1 cellular context compared by ENCODE assay signal in genomic region chr2:11290211-11290610, GRCh38.
TF ChIP-seq lines count a peak whose summit lies in the region.

No MANE protein-coding gene starts in this region.

TF ChIP-seq in HepG2, 621 proteins besides CTCF, POLR2A, EP300 and RAD21:
- TF ChIP-seq DBP (CRISPR knock-in tag; IDR thresholded peaks at IDR 0.05; ENCODE audit: not compliant biosample characterization) (no peak), RELA (CRISPR knock-in tag; IDR thresholded peaks at IDR 0.05) (no peak), NONO (IDR thresholded peaks at IDR 0.05) (no peak), NONO (CRISPR knock-in tag; conservative IDR thresholded peaks at IDR 0.05) (no peak), ZNF121 (CRISPR knock-in tag; IDR thresholded peaks at IDR 0.05) (peak; percentile 96), SP4 (CRISPR knock-in tag; IDR thresholded peaks at IDR 0.05) (no peak), TMF1 (CRISPR knock-in tag; IDR thresholded peaks at IDR 0.05; ENCODE audit: low read depth) (no peak)
